In genomic region chr15:74007820-74008371, GRCh38 we compare ENCODE assay signal across 12 cellular contexts. TPM values are rescaled to one million over a fixed set of nuclear protein-coding genes. Genes with fewer than 3 reads are reported as not detected.
DNase-seq lines count a peak whose midpoint lies in the region; ATAC-seq and TF ChIP-seq lines count a peak whose summit lies in the region.
"Had no signal": no experiment of that assay in that cellular context is flagged by ENCODE, and none has a peak within 500 bp of the region (broad histone marks: within the 10 kb centered on the region; RNA-seq: fewer than 3 reads in every experiment).

No MANE protein-coding gene starts in this region.

- H3K4me3 ChIP-seq in stomach (no peak overlapping the region), brain microvascular endothelial cell (ENCODE audit: low read depth, low read length) (no peak overlapping the region)
- no peak overlapping the region for H3K4me3 ChIP-seq in effector memory CD4-positive, alpha-beta T cell (ENCODE audit: insufficient read depth, low read depth, low read length, poor library complexity, severe bottlenecking)
- H3K4me3 ChIP-seq: A549, smooth muscle cell had no signal

- TF ChIP-seq EP300 in stomach (IDR thresholded peaks at IDR 0.05): no peak

- H3K27ac ChIP-seq in stomach (peak overlapping the region; percentile 26 to 77 (median 54)), brain microvascular endothelial cell (no peak overlapping the region)
- no peak overlapping the region for H3K27ac ChIP-seq in effector memory CD4-positive, alpha-beta T cell (ENCODE audit: insufficient read depth, low read length, poor library complexity, severe bottlenecking)
- H3K27ac ChIP-seq: A549, RWPE1 had no signal

- H3K27me3 ChIP-seq in stomach (no peaks in the 10 kb centered on the region), brain microvascular endothelial cell (replicated peaks) (no peaks in the 10 kb centered on the region)
- H3K27me3 ChIP-seq in effector memory CD4-positive, alpha-beta T cell (replicated peaks; ENCODE audit: control insufficient read depth, insufficient read depth, low read length, poor library complexity, severe bottlenecking): no peaks in the 10 kb centered on the region

- H3K36me3 Mint-ChIP-seq in activated CD4-positive, alpha-beta T cell treated with anti-CD3 and anti-CD28 coated beads for 36 hours (ENCODE audit: low read depth): peaks cover 63% of the 10 kb centered on the region
- peaks cover 56% of the 10 kb centered on the region for H3K36me3 Mint-ChIP-seq in T-helper 1 cell treated with Interleukin-12 subunit alpha and Interleukin-12 subunit beta and Interleukin-4 antibody, amounts not matched to agents 30 μg/mL and 1 μg/mL, for 36 hours (ENCODE audit: low read depth)

- 31 to 48% (median 38%) methylated on average over 5 of the region's 5 CpGs for WGBS in stomach, 5 donors

- POLR2A ChIA-PET in activated CD4-positive, alpha-beta T cell treated with anti-CD3 and anti-CD28 coated beads for 36 hours (lab: Charles Lee): interaction anchor here (0.5 to 1.6 kb wide), 4 partner anchors 14 to 392 kb away, joined by 3 to 5 read pairs (median 4); partner anchors contain the start of gene PML

- H3K9me3 ChIP-seq in stomach: no peaks in the 10 kb centered on the region
- H3K9me3 ChIP-seq in effector memory CD4-positive, alpha-beta T cell (ENCODE audit: control insufficient read depth, low read length): no peaks in the 10 kb centered on the region

- CTCF ChIA-PET in activated CD4-positive, alpha-beta T cell treated with anti-CD3 and anti-CD28 coated beads for 36 hours (lab: Charles Lee): interaction anchor here (0.6 to 6.2 kb wide), 9 partner anchors 8 to 1726 kb away, joined by 3 to 54 read pairs (median 3); partner anchors contain the start of genes PML, STOML1 and TBC1D21

- peaks cover 4% of the 10 kb centered on the region for H3K9me3 Mint-ChIP-seq in activated CD4-positive, alpha-beta T cell treated with anti-CD3 and anti-CD28 coated beads for 36 hours (ENCODE audit: low read depth)
- peaks cover 9% of the 10 kb centered on the region for H3K9me3 Mint-ChIP-seq in T-helper 1 cell treated with Interleukin-12 subunit alpha and Interleukin-12 subunit beta and Interleukin-4 antibody, amounts not matched to agents 30 μg/mL and 1 μg/mL, for 36 hours

- peak overlapping the region; percentile 96 for H3K27ac Mint-ChIP-seq in activated CD4-positive, alpha-beta T cell treated with anti-CD3 and anti-CD28 coated beads for 36 hours
- H3K27ac Mint-ChIP-seq in T-helper 1 cell treated with Interleukin-12 subunit alpha and Interleukin-12 subunit beta and Interleukin-4 antibody, amounts not matched to agents 30 μg/mL and 1 μg/mL, for 36 hours: peak overlapping the region; percentile 95

- intact Hi-C loops in activated CD4-positive, alpha-beta T cell treated with anti-CD3 and anti-CD28 coated beads for 36 hours (cut with DNase I, micrococcal nuclease): loop anchor here (1.0 to 5.0 kb wide), 4 partner anchors 11 to 43 kb away; partner anchors contain the start of gene PML (in 1 of the 2)
- intact Hi-C loops in stomach (cut with DNase I; ENCODE audit: low total_unique reads): no loop called here

- no peak for TF ChIP-seq POLR2A in stomach (IDR thresholded peaks at IDR 0.05)

- peak; percentile 89 for ATAC-seq in activated CD4-positive, alpha-beta T cell treated with anti-CD3 and anti-CD28 coated beads for 36 hours
- ATAC-seq in GM18858 (IDR thresholded peaks at IDR 0.05; ENCODE audit: unreplicated experiment): no peak
- ATAC-seq: A549 had no signal

- peaks cover 63% of the 10 kb centered on the region for H3K4me1 Mint-ChIP-seq in activated CD4-positive, alpha-beta T cell treated with anti-CD3 and anti-CD28 coated beads for 36 hours
- peaks cover 55% of the 10 kb centered on the region for H3K4me1 Mint-ChIP-seq in T-helper 1 cell treated with Interleukin-12 subunit alpha and Interleukin-12 subunit beta and Interleukin-4 antibody, amounts not matched to agents 30 μg/mL and 1 μg/mL, for 36 hours (ENCODE audit: low read depth)

- in situ Hi-C loops in brain microvascular endothelial cell (cut with HindIII; ENCODE audit: low pct_ligation_motif_present, low sequenced_read_pairs): no loop called here

- peaks cover 60 to 81% (median 72%) of the 10 kb centered on the region in 4 donors for H3K4me1 ChIP-seq in stomach
- H3K4me1 ChIP-seq in effector memory CD4-positive, alpha-beta T cell (ENCODE audit: control insufficient read depth, insufficient read depth, low read length, poor library complexity, severe bottlenecking): no peaks in the 10 kb centered on the region

- TF ChIP-seq CTCF in stomach (IDR thresholded peaks at IDR 0.05) (no peak), brain microvascular endothelial cell (IDR thresholded peaks at IDR 0.05; ENCODE audit: low read depth, low read length, missing control alignments) (no peak)

- H3K36me3 ChIP-seq in stomach: peaks cover 5 to 47% (median 36%) of the 10 kb centered on the region in 4 donors
- H3K36me3 ChIP-seq in effector memory CD4-positive, alpha-beta T cell (ENCODE audit: control insufficient read depth, insufficient read depth, low read length): peaks cover 4% of the 10 kb centered on the region
- H3K36me3 ChIP-seq in brain microvascular endothelial cell (replicated peaks): peaks cover 15% of the 10 kb centered on the region

- no peaks in the 10 kb centered on the region for H3K27me3 Mint-ChIP-seq in activated CD4-positive, alpha-beta T cell treated with anti-CD3 and anti-CD28 coated beads for 36 hours
- H3K27me3 Mint-ChIP-seq in T-helper 1 cell treated with Interleukin-12 subunit alpha and Interleukin-12 subunit beta and Interleukin-4 antibody, amounts not matched to agents 30 μg/mL and 1 μg/mL, for 36 hours (ENCODE audit: low read depth): no peaks in the 10 kb centered on the region

- H3K4me3 Mint-ChIP-seq in activated CD4-positive, alpha-beta T cell treated with anti-CD3 and anti-CD28 coated beads for 36 hours: peak overlapping the region; percentile 36
- peak overlapping the region; percentile 80 for H3K4me3 Mint-ChIP-seq in T-helper 1 cell treated with Interleukin-12 subunit alpha and Interleukin-12 subunit beta and Interleukin-4 antibody, amounts not matched to agents 30 μg/mL and 1 μg/mL, for 36 hours

- DNase-seq in activated CD4-positive, alpha-beta T cell treated with anti-CD3 and anti-CD28 coated beads for 36 hours: peak; percentile 67
- no peak for DNase-seq in activated CD4-positive, alpha-beta T cell treated with anti-CD3 and anti-CD28 coated beads for 4 hours
- DNase-seq in kidney tubule cell (ENCODE audit: low spot score) (peak; percentile 44), stomach (no peak), brain microvascular endothelial cell (no peak)
- no peak for DNase-seq in effector memory CD4-positive, alpha-beta T cell
- DNase-seq: NCI-H146 had no signal

RNA-seq across cellular contexts. Expression of gene PML, which starts 13.4 kb away (rescaled TPM):
- 10 to 100 TPM; 72.6 to 75.4 TPM for total RNA-seq in activated CD4-positive, alpha-beta T cell treated with anti-CD3 and anti-CD28 coated beads for 36 hours
- 100 to 1,000 TPM in 2 of 5 donors, 10 to 100 TPM in 3; 27.7 to 170 (median 65.9) TPM for total RNA-seq in stomach
- 10 to 100 TPM; 16.0 to 25.8 (median 21.9) TPM for polyA plus RNA-seq in stomach

RNA-seq across cellular contexts. Expression of gene STOML1, which starts 15.8 kb away (rescaled TPM):
- total RNA-seq in activated CD4-positive, alpha-beta T cell treated with anti-CD3 and anti-CD28 coated beads for 36 hours: 1 to 10 TPM; 6.3 to 7.1 TPM
- total RNA-seq in stomach: 10 to 100 TPM in 2 of 5 donors, 1 to 10 TPM in 3; 5.3 to 26.4 (median 9.8) TPM
- 10 to 100 TPM in 1 of 3 donors, 1 to 10 TPM in 2; 8.0 to 13.3 (median 9.6) TPM for polyA plus RNA-seq in stomach

Comparison
In these comparisons a context has a peak if more than half of its experiments do, and no peak if none do; other contexts are left out.
1. DNase-seq: peak in activated CD4-positive, alpha-beta T cell treated with anti-CD3 and anti-CD28 coated beads for 36 hours (single experiment) and kidney tubule cell (single experiment); none in activated CD4-positive, alpha-beta T cell treated with anti-CD3 and anti-CD28 coated beads for 4 hours (0 of 2), stomach (single experiment), effector memory CD4-positive, alpha-beta T cell (0 of 3) and brain microvascular endothelial cell (single experiment).
2. H3K27ac ChIP-seq: peak in stomach (5 of 5); none in effector memory CD4-positive, alpha-beta T cell (single experiment) and brain microvascular endothelial cell (single experiment).